In genomic region chr7:85887133-85887532, GRCh38 we compare ENCODE assay signal across 29 cellular contexts.
"Had no signal": no experiment of that assay in that cellular context is flagged by ENCODE, and none has a peak within 500 bp of the region (broad histone marks: within the 10 kb centered on the region; RNA-seq: fewer than 3 reads in every experiment).

No MANE protein-coding gene starts in this region.

- H3K27ac ChIP-seq: left ventricle myocardium inferior, pancreas, prostate gland, skin epidermis, suprapubic skin, thoracic aorta, tibial artery, upper lobe of right lung had no signal

- DNase-seq: hypothalamus; islet precursor cell; left ventricle myocardium inferior; midbrain; mucosa of descending colon; naive thymus-derived CD4-positive, alpha-beta T cell; nucleus accumbens; pancreas; posterior cingulate gyrus; retina; right cardiac atrium; stimulated activated CD4-positive, alpha-beta T cell treated with anti-CD3 and anti-CD28 coated beads, Interleukin-12 subunit alpha, Interleukin-12 subunit beta, amount 100 ng/mL, for 4 hours; stimulated activated CD4-positive, alpha-beta T cell treated with anti-CD3 and anti-CD28 coated beads, Interleukin-15, amount 100 ng/mL, for 24 hours; stimulated activated CD4-positive, alpha-beta T cell treated with anti-CD3 and anti-CD28 coated beads, Interleukin-2, amount 100 ng/mL, for 24 hours; stimulated activated CD4-positive, alpha-beta T cell treated with anti-CD3 and anti-CD28 coated beads, Interleukin-4, amount 100 ng/mL, for 1 hour; stimulated activated naive CD4-positive, alpha-beta T cell; tibial artery; trophoblast cell; upper lobe of right lung had no signal

- H3K27me3 Mint-ChIP-seq: naive thymus-derived CD4-positive, alpha-beta T cell; natural killer cell treated with Interleukin-12 subunit alpha and Interleukin-12 subunit beta and Interleukin-15 and Interleukin-18, amount 100 ng/mL, for 72 hours; stimulated activated naive CD8-positive, alpha-beta T cell treated with anti-CD3 and anti-CD28 coated beads, Interleukin-15, Interleukin-2, amounts not matched to agents 100 ng/mL and 50 ng/mL, for 24 hours had no signal

- H3K4me3 ChIP-seq: left ventricle myocardium inferior, lung, mucosa of descending colon, pancreas, prostate gland, skin epidermis, suprapubic skin, thoracic aorta, tibial artery, upper lobe of right lung had no signal

- H3K27ac Mint-ChIP-seq: naive thymus-derived CD4-positive, alpha-beta T cell; natural killer cell treated with Interleukin-12 subunit alpha and Interleukin-12 subunit beta and Interleukin-15 and Interleukin-18, amount 100 ng/mL, for 72 hours; stimulated activated effector memory CD8-positive, alpha-beta T cell treated with anti-CD3 and anti-CD28 coated beads, Interleukin-12 subunit alpha, Interleukin-12 subunit beta, amount 100 ng/mL, for 72 hours; stimulated activated naive CD8-positive, alpha-beta T cell treated with anti-CD3 and anti-CD28 coated beads, Interleukin-15, Interleukin-2, amounts not matched to agents 100 ng/mL and 50 ng/mL, for 24 hours had no signal

- H3K9me3 ChIP-seq: left ventricle myocardium inferior, mucosa of descending colon, pancreas, prostate gland, suprapubic skin, thoracic aorta, tibial artery, upper lobe of right lung had no signal

- H3K4me1 ChIP-seq: left ventricle myocardium inferior, pancreas, prostate gland, suprapubic skin, tibial artery, upper lobe of right lung had no signal

- H3K36me3 ChIP-seq: left ventricle myocardium inferior, pancreas, prostate gland, suprapubic skin, thoracic aorta, tibial artery, upper lobe of right lung had no signal

- FAIRE-seq: pancreas, urothelium cell line had no signal

- H3K4me1 Mint-ChIP-seq: naive thymus-derived CD4-positive, alpha-beta T cell; stimulated activated effector memory CD8-positive, alpha-beta T cell treated with anti-CD3 and anti-CD28 coated beads, Interleukin-12 subunit alpha, Interleukin-12 subunit beta, amount 100 ng/mL, for 72 hours had no signal

- H3K9me3 Mint-ChIP-seq: stimulated activated naive CD8-positive, alpha-beta T cell treated with anti-CD3 and anti-CD28 coated beads, Interleukin-15, Interleukin-2, amounts not matched to agents 100 ng/mL and 50 ng/mL, for 24 hours had no signal

- H3K4me3 Mint-ChIP-seq: naive thymus-derived CD4-positive, alpha-beta T cell; natural killer cell treated with Interleukin-12 subunit alpha and Interleukin-12 subunit beta and Interleukin-15 and Interleukin-18, amount 100 ng/mL, for 72 hours; stimulated activated effector memory CD8-positive, alpha-beta T cell treated with anti-CD3 and anti-CD28 coated beads, Interleukin-12 subunit alpha, Interleukin-12 subunit beta, amount 100 ng/mL, for 72 hours; stimulated activated naive CD8-positive, alpha-beta T cell treated with anti-CD3 and anti-CD28 coated beads, Interleukin-15, Interleukin-2, amounts not matched to agents 100 ng/mL and 50 ng/mL, for 24 hours had no signal

- ATAC-seq: mucosa of descending colon; naive thymus-derived CD4-positive, alpha-beta T cell; natural killer cell treated with Interleukin-12 subunit alpha and Interleukin-12 subunit beta and Interleukin-15 and Interleukin-18, amount 100 ng/mL, for 72 hours; pancreas; right cardiac atrium; sciatic nerve; stimulated activated effector memory CD8-positive, alpha-beta T cell treated with anti-CD3 and anti-CD28 coated beads, Interleukin-12 subunit alpha, Interleukin-12 subunit beta, amount 100 ng/mL, for 72 hours; upper lobe of right lung had no signal

- H3K36me3 Mint-ChIP-seq: naive thymus-derived CD4-positive, alpha-beta T cell; natural killer cell treated with Interleukin-12 subunit alpha and Interleukin-12 subunit beta and Interleukin-15 and Interleukin-18, amount 100 ng/mL, for 72 hours; stimulated activated effector memory CD8-positive, alpha-beta T cell treated with anti-CD3 and anti-CD28 coated beads, Interleukin-12 subunit alpha, Interleukin-12 subunit beta, amount 100 ng/mL, for 72 hours had no signal

- H3K27me3 ChIP-seq: pancreas, suprapubic skin, tibial artery, upper lobe of right lung had no signal
